In the genomic region with DNA sequence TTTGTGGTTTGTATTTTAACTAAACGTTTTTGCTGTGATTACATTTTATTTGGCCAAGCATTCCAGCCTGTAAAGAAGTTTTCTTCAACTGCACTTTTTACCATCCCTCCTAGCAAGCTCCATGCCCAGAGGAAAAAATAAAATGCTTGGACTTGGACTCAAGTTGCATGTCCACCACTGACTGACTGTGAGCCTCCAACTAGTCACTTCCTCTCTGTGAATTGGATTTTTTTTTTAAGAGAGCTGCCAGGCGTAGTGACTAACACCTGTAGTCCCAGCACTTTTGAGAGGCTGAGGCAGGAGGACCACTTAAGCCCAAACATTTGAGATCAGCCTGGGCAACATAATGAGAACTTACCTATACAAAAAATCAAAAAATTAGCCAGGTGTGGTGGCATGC, we compare ENCODE assay signal across 17 cellular contexts.
"Had no signal": no experiment of that assay in that cellular context is flagged by ENCODE, and none has a peak within 500 bp of the region (broad histone marks: within the 10 kb centered on the region; RNA-seq: fewer than 3 reads in every experiment).

No MANE protein-coding gene starts in this region.

- DNase-seq: KBM-7, MM.1S, NCI-H1092 treated with DMSO at 0.1 percent for 48 hours, NCI-H1436, NCI-H187, NCI-H2029, NCI-H2081 treated with DMSO at 0.1 percent for 48 hours, NCI-H2171, NCI-H226, NCI-H446, NCI-H510A, NCI-H524 treated with DMSO at 0.1 percent for 48 hours, NCI-H69, NCI-H774, Right ventricle myocardium superior, SK-N-SH, SW 1271 had no signal
